ENCODE assay signal across 1 cellular context in the genomic region with DNA sequence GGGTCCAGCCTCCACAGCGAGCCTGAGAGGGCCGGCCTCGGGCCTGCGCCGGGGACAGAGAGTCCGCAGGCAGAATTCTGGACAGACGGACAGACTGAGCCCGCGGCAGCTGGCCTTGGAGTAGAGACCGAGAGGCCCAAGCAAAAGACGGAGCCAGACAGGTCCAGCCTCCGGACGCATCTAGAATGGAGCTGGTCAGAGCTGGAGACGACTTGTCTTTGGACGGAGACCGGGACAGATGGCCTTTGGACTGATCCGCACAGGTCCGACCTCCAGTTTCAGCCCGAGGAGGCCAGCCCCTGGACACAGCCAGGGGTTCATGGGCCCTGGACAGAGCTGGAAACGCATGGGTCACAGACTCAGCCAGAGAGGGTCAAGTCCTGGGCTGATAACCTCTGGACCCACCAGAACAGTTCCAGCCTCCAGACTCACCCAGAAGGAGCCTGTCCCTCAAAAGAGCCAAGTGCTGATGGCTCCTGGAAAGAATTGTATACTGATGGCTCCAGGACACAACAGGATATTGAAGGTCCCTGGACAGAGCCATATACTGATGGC.
A peak's percentile ranks its signal among the peaks of the same experiment; 100 is the strongest.
TF ChIP-seq lines count a peak whose summit lies in the region.

No MANE protein-coding gene starts in this region.

TF ChIP-seq in HepG2, 621 proteins besides CTCF, POLR2A, EP300 and RAD21 (continued from another document and continues in another):
- TF ChIP-seq ZNF180 (CRISPR knock-in tag; IDR thresholded peaks at IDR 0.05; ENCODE audit: borderline replicate concordance, low read depth), result no peak
- no peak for TF ChIP-seq STAT5B (CRISPR knock-in tag; IDR thresholded peaks at IDR 0.05)
- 0 out of 2 replicates have a peak, but pooled peaks have one; percentile 30 for TF ChIP-seq ZHX1 (CRISPR knock-in tag; IDR thresholded peaks at IDR 0.05; ENCODE audit: low read depth)
- TF ChIP-seq ZNF296 (CRISPR knock-in tag; conservative IDR thresholded peaks at IDR 0.05), result no peak
- TF ChIP-seq ZNF660 (CRISPR knock-in tag; IDR thresholded peaks at IDR 0.05; ENCODE audit: borderline replicate concordance, low read depth), result no peak
- TF ChIP-seq MTA1 (CRISPR knock-in tag; IDR thresholded peaks at IDR 0.05; ENCODE audit: borderline replicate concordance), result no peak
- no peak for TF ChIP-seq ZNF430 (CRISPR knock-in tag; IDR thresholded peaks at IDR 0.05)
- peak; percentile 44; the same call in 1 of the 2 replicates for TF ChIP-seq PHF8 (CRISPR knock-in tag; IDR thresholded peaks at IDR 0.05)
- 0 out of 2 replicates have a peak, but pooled peaks have one; percentile 6 for TF ChIP-seq NR2C2 (CRISPR knock-in tag; IDR thresholded peaks at IDR 0.05; ENCODE audit: borderline replicate concordance)
- TF ChIP-seq MAFF (IDR thresholded peaks at IDR 0.05; ENCODE audit: low read depth, low read length), result no peak
- no peak for TF ChIP-seq ZFP1 (CRISPR knock-in tag; IDR thresholded peaks at IDR 0.05)
- TF ChIP-seq, protein P1, sequence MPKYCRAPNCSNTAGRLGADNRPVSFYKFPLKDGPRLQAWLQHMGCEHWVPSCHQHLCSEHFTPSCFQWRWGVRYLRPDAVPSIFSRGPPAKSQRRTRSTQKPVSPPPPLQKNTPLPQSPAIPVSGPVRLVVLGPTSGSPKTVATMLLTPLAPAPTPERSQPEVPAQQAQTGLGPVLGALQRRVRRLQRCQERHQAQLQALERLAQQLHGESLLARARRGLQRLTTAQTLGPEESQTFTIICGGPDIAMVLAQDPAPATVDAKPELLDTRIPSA (CRISPR knock-in tag; IDR thresholded peaks at IDR 0.05; ENCODE audit: borderline replicate concordance), result no peak
- TF ChIP-seq ZNF597 (CRISPR knock-in tag; IDR thresholded peaks at IDR 0.05), result no peak
- TF ChIP-seq ARID2 (CRISPR knock-in tag; IDR thresholded peaks at IDR 0.05; ENCODE audit: borderline replicate concordance), result no peak
- TF ChIP-seq PAX8 (CRISPR knock-in tag; IDR thresholded peaks at IDR 0.05; ENCODE audit: borderline replicate concordance), result no peak; the same call in 1 of the 2 replicates
- TF ChIP-seq AFF4 (CRISPR knock-in tag; IDR thresholded peaks at IDR 0.05), result no peak
- no peak for TF ChIP-seq USF2 (IDR thresholded peaks at IDR 0.05; ENCODE audit: low read depth, low read length)
- no peak for TF ChIP-seq USF2 (CRISPR knock-in tag; IDR thresholded peaks at IDR 0.05; ENCODE audit: borderline replicate concordance)
- TF ChIP-seq GFI1 (CRISPR knock-in tag; IDR thresholded peaks at IDR 0.05; ENCODE audit: borderline replicate concordance), result no peak
- 0 out of 2 replicates have a peak, but pooled peaks have one; percentile 70 for TF ChIP-seq SNAI1 (CRISPR knock-in tag; IDR thresholded peaks at IDR 0.05; ENCODE audit: borderline replicate concordance)
- TF ChIP-seq IRF2 (CRISPR knock-in tag; IDR thresholded peaks at IDR 0.05), result 0 out of 2 replicates have a peak, but pooled peaks have one; percentile 15
- TF ChIP-seq, protein P2, sequence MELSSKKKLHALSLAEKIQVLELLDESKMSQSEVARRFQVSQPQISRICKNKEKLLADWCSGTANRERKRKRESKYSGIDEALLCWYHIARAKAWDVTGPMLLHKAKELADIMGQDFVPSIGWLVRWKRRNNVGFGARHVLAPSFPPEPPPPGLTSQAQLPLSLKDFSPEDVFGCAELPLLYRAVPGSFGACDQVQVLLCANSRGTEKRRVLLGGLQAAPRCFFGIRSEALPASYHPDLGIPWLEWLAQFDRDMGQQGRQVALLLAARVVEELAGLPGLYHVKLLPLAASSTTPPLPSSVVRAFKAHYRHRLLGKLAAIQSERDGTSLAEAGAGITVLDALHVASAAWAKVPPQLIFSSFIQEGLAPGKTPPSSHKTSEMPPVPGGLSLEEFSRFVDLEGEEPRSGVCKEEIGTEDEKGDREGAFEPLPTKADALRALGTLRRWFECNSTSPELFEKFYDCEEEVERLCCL (CRISPR knock-in tag; IDR thresholded peaks at IDR 0.05; ENCODE audit: borderline replicate concordance), result no peak
- TF ChIP-seq CHCHD3 (CRISPR knock-in tag; IDR thresholded peaks at IDR 0.05), result no peak
- TF ChIP-seq, protein P3, sequence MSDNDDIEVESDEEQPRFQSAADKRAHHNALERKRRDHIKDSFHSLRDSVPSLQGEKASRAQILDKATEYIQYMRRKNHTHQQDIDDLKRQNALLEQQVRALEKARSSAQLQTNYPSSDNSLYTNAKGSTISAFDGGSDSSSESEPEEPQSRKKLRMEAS (IDR thresholded peaks at IDR 0.05), result no peak
- no peak for TF ChIP-seq ZNF460 (CRISPR knock-in tag; IDR thresholded peaks at IDR 0.05; ENCODE audit: borderline replicate concordance)
- TF ChIP-seq ZBTB8A (CRISPR knock-in tag; IDR thresholded peaks at IDR 0.05; ENCODE audit: borderline replicate concordance, low read depth), result no peak
- no peak for TF ChIP-seq GPN1 (CRISPR knock-in tag; IDR thresholded peaks at IDR 0.05; ENCODE audit: borderline replicate concordance)
- no peak for TF ChIP-seq NFKB2 (CRISPR knock-in tag; IDR thresholded peaks at IDR 0.05; ENCODE audit: borderline replicate concordance)
- no peak for TF ChIP-seq ZNF20 (CRISPR knock-in tag; IDR thresholded peaks at IDR 0.05)
- no peak for TF ChIP-seq RFXAP (CRISPR knock-in tag; IDR thresholded peaks at IDR 0.05; ENCODE audit: borderline replicate concordance)
- TF ChIP-seq RFX1 (IDR thresholded peaks at IDR 0.05), result no peak
- no peak for TF ChIP-seq NKX3-1 (CRISPR knock-in tag; IDR thresholded peaks at IDR 0.05)
- TF ChIP-seq ZFX (CRISPR knock-in tag; IDR thresholded peaks at IDR 0.05; ENCODE audit: low read depth), result peak; percentile 64; the same call in 1 of the 2 replicates
- no peak for TF ChIP-seq RELA (CRISPR knock-in tag; IDR thresholded peaks at IDR 0.05)
- TF ChIP-seq HOXA7 (CRISPR knock-in tag; IDR thresholded peaks at IDR 0.05), result no peak
- TF ChIP-seq ARID3A (IDR thresholded peaks at IDR 0.05; ENCODE audit: low read depth, low read length), result no peak
- TF ChIP-seq ZBTB42 (CRISPR knock-in tag; IDR thresholded peaks at IDR 0.05), result no peak
- TF ChIP-seq NRL (CRISPR knock-in tag; IDR thresholded peaks at IDR 0.05; ENCODE audit: borderline replicate concordance), result no peak; the same call in 1 of the 2 replicates
- TF ChIP-seq ZNF136 (CRISPR knock-in tag; IDR thresholded peaks at IDR 0.05; ENCODE audit: low read depth), result no peak
- peak; percentile 69 for TF ChIP-seq MXD1 (CRISPR knock-in tag; IDR thresholded peaks at IDR 0.05)
- no peak for TF ChIP-seq ZNF747 (CRISPR knock-in tag; IDR thresholded peaks at IDR 0.05; ENCODE audit: borderline replicate concordance)
- no peak for TF ChIP-seq LCORL (IDR thresholded peaks at IDR 0.05)
- no peak for TF ChIP-seq LCORL (CRISPR knock-in tag; IDR thresholded peaks at IDR 0.05)
- no peak for TF ChIP-seq ZNF343 (CRISPR knock-in tag; IDR thresholded peaks at IDR 0.05)
- no peak for TF ChIP-seq ZNF605 (CRISPR knock-in tag; IDR thresholded peaks at IDR 0.05)
- no peak for TF ChIP-seq ZNF577 (CRISPR knock-in tag; IDR thresholded peaks at IDR 0.05; ENCODE audit: borderline replicate concordance, low read depth)
